Comparison of ENCODE assay signal across 11 cellular contexts in genomic region chr1:24695202-24695974, GRCh38. TPM values are rescaled to one million over a fixed set of nuclear protein-coding genes. Genes with fewer than 3 reads are reported as not detected.
DNase-seq lines count a peak whose midpoint lies in the region; ATAC-seq and TF ChIP-seq lines count a peak whose summit lies in the region.
"Had no signal": no experiment of that assay in that cellular context is flagged by ENCODE, and none has a peak within 500 bp of the region (broad histone marks: within the 10 kb centered on the region; RNA-seq: fewer than 3 reads in every experiment).

No MANE protein-coding gene starts in this region.

- no peaks in the 10 kb centered on the region for H3K27me3 ChIP-seq in heart left ventricle

- WGBS in heart left ventricle, 4 donors = 41 to 54% (median 47%) methylated on average over 7 of the region's 7 CpGs

- H3K9ac ChIP-seq in SK-N-MC (ENCODE audit: insufficient read length) = no peak overlapping the region

- H3K27me3 Mint-ChIP-seq in natural killer cell (ENCODE audit: low read depth in 2 of 2) = no peaks in the 10 kb centered on the region
- H3K27me3 Mint-ChIP-seq in WTC11 (ENCODE audit: low read depth) = no peaks in the 10 kb centered on the region; the same call in 1 of the 2 replicates
- H3K27me3 Mint-ChIP-seq: T-helper 17 cell had no signal

- no peak for TF ChIP-seq POLR2A in heart left ventricle (IDR thresholded peaks at IDR 0.05)

- H3K9me3 ChIP-seq in SK-N-MC (ENCODE audit: low read depth, low read length) (no peaks in the 10 kb centered on the region), heart left ventricle (no peaks in the 10 kb centered on the region)

- DNase-seq in EH (ENCODE audit: low read depth) = peak; percentile 23
- DNase-seq in SK-N-MC (ENCODE audit: low read depth, low spot score) = no peak
- DNase-seq in heart left ventricle = peak in 4 of 5 donors; percentile 33 to 69 (median 50)
- DNase-seq in natural killer cell = no peak
- no peak for DNase-seq in stimulated activated CD4-positive, alpha-beta T cell treated with anti-CD3 and anti-CD28 coated beads, Interleukin-2, amount 100 ng/mL, for 48 hours
- DNase-seq in WTC11 (ENCODE audit: low spot score) = no peak
- no peak for DNase-seq in stimulated activated CD4-positive, alpha-beta T cell treated with anti-CD3 and anti-CD28 coated beads, Interleukin-2, amount 100 ng/mL, for 24 hours
- DNase-seq in SHP77 (lab: John Stamatoyannopoulos, UW) = no peak
- DNase-seq: activated CD8-positive, alpha-beta memory T cell treated with anti-CD3 and anti-CD28 coated beads, Interleukin-2, amount 50 U/mL, for 4 hours; amygdala; T-helper 17 cell had no signal

- POLR2A ChIA-PET in WTC11 (lab: Charles Lee) = no interaction called here

- no peaks in the 10 kb centered on the region for H3K36me3 Mint-ChIP-seq in natural killer cell
- peaks cover 10% of the 10 kb centered on the region for H3K36me3 Mint-ChIP-seq in WTC11

- CTCF ChIA-PET in WTC11 (lab: Charles Lee) = interaction anchor here (1.0 to 1.1 kb wide), 2 partner anchors 135 to 152 kb away, joined by 4 read pairs; no protein-coding TSS in a partner anchor

- H3K27ac Mint-ChIP-seq in natural killer cell (peak overlapping the region; percentile 88 to 92), WTC11 (no peak overlapping the region)

- H3K4me1 Mint-ChIP-seq in natural killer cell (peaks cover 40% of the 10 kb centered on the region in 2 donors), WTC11 (peaks cover 18% of the 10 kb centered on the region)

- no peaks in the 10 kb centered on the region for H3K9me3 Mint-ChIP-seq in natural killer cell
- H3K9me3 Mint-ChIP-seq in WTC11 = peaks cover 15% of the 10 kb centered on the region

- ATAC-seq in heart left ventricle = peak in 3 of 4 donors; percentile 25 to 53 (median 40)
- ATAC-seq in natural killer cell = peak; percentile 46 to 52 (median 52)
- no peak for ATAC-seq in WTC11
- ATAC-seq: T-helper 17 cell had no signal

- TF ChIP-seq CTCF in heart left ventricle (IDR thresholded peaks at IDR 0.05) = no peak
- TF ChIP-seq CTCF in natural killer cell (IDR thresholded peaks at IDR 0.05) = no peak
- TF ChIP-seq CTCF in WTC11 (IDR thresholded peaks at IDR 0.05) = no peak

- H3K36me3 ChIP-seq in SK-N-MC (ENCODE audit: insufficient read depth, low read length) (no peaks in the 10 kb centered on the region), heart left ventricle (no peaks in the 10 kb centered on the region)

- H3K4me3 Mint-ChIP-seq in natural killer cell (peak overlapping the region; percentile 93), WTC11 (no peak overlapping the region)
- H3K4me3 Mint-ChIP-seq: T-helper 17 cell had no signal

- H3K4me1 ChIP-seq in heart left ventricle = peaks cover 14 to 61% (median 36%) of the 10 kb centered on the region in 12 donors

- peak overlapping the region; percentile 28; the same call in 1 of the 2 replicates for H3K27ac ChIP-seq in SK-N-MC
- H3K27ac ChIP-seq in heart left ventricle = peak overlapping the region; percentile 35 to 89 (median 73)

- intact Hi-C loops in heart left ventricle (cut with DNase I) (loop anchor here in 8 of 10 donors (2.0 to 5.0 kb wide), 4 partner anchors 42 to 51 kb away; partner anchors contain the start of gene CLIC4 (in 4 of the 8)), natural killer cell (cut with micrococcal nuclease) (no loop called here)

- H3K4me3 ChIP-seq in SK-N-MC (no peak overlapping the region), heart left ventricle (no peak overlapping the region)

TF ChIP-seq in WTC11, 78 proteins besides CTCF, POLR2A, EP300 and RAD21 (continues in another document):
- TF ChIP-seq ATF2 (CRISPR knock-in tag; IDR thresholded peaks at IDR 0.05; ENCODE audit: borderline replicate concordance, low read depth) = no peak
- TF ChIP-seq ATF3 (CRISPR knock-in tag; conservative IDR thresholded peaks at IDR 0.05) = no peak
- no peak for TF ChIP-seq CREM (CRISPR knock-in tag; IDR thresholded peaks at IDR 0.05)
- TF ChIP-seq AFF4 (CRISPR knock-in tag; IDR thresholded peaks at IDR 0.05; ENCODE audit: borderline replicate concordance) = no peak
- no peak for TF ChIP-seq ZNF232 (CRISPR knock-in tag; IDR thresholded peaks at IDR 0.05)
- TF ChIP-seq JAZF1 (CRISPR knock-in tag; IDR thresholded peaks at IDR 0.05) = no peak
- TF ChIP-seq ZNF416 (CRISPR knock-in tag; IDR thresholded peaks at IDR 0.05) = no peak
- TF ChIP-seq FOXP4 (CRISPR knock-in tag; IDR thresholded peaks at IDR 0.05) = no peak

RNA-seq across cellular contexts. Expression of gene CLIC4, which starts 49.9 kb away (rescaled TPM):
- total RNA-seq in heart left ventricle = 100 to 1,000 TPM; 280 to 917 (median 387) TPM
- 100 to 1,000 TPM; 111 to 726 TPM for polyA plus RNA-seq in heart left ventricle
- total RNA-seq in natural killer cell = 10 to 100 TPM in 1 of 3 donors, 1 to 10 TPM in 2; 3.8 to 11.5 (median 5.0) TPM
- total RNA-seq in WTC11 (2021) = 248 to 262 TPM (median 260 TPM) in 3 replicates

RNA-seq across cellular contexts. Expression of gene SRRM1, which starts 52.3 kb away (rescaled TPM):
- 10 to 100 TPM; 39.3 to 97.0 (median 62.2) TPM for total RNA-seq in heart left ventricle
- 10 to 100 TPM; 30.3 to 39.5 TPM for polyA plus RNA-seq in heart left ventricle
- total RNA-seq in natural killer cell = 100 to 1,000 TPM; 291 to 314 (median 302) TPM
- total RNA-seq in WTC11 (2021) = 202 to 228 TPM (median 202 TPM) in 3 replicates

Comparison
In these comparisons a context has a peak if more than half of its experiments do, and no peak if none do; other contexts are left out.
1. DNase-seq: peak in EH (single experiment) and heart left ventricle (4 of 5); none in SK-N-MC (single experiment), natural killer cell (single experiment), stimulated activated CD4-positive, alpha-beta T cell treated with anti-CD3 and anti-CD28 coated beads, Interleukin-2, amount 100 ng/mL, for 48 hours (0 of 2), WTC11 (single experiment), stimulated activated CD4-positive, alpha-beta T cell treated with anti-CD3 and anti-CD28 coated beads, Interleukin-2, amount 100 ng/mL, for 24 hours (0 of 2) and SHP77 (0 of 2).
2. RNA of gene CLIC4, which starts 49.9 kb away (total RNA-seq): 280 to 917 TPM in heart left ventricle and 248 to 262 TPM in WTC11; 3.8 to 11.5 TPM in natural killer cell; every median in the first group is over 10 times any median in the second.